1 cellular context compared by ENCODE assay signal in the genomic region with DNA sequence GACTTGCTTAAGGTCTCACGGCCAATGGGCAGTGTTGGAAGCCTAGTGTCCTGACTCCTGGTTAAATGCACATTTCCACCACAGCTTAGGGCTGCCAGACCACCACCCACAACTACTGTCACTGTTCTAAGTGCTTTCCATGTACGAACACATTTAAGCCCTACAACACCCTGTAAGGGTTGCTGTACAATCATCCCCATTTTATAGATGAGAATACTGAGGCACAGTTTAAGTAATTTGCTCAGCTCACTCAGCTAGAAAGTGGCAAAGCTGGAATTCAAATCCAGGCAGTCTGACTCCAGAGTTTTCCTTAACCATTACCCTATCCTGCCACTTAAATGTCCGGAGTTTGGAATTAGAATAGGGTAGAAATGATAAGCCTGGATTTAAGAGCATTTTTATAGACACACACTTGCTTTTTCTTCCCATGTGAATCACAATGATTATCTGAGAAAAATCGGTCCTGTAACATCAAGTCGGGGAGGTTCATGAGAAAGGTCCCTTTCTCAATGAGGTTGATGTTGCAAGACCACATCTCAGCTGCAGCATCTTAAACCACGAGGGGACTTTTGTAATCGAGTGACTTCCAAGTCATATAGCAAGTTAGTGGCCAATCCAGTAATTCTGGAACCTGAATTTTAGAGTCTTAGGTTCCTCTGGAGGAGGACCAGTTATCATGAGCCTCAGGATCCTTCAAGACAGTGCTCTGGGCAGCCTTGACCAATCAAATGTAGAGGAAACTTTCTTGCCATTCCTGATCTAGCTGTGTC.
TF ChIP-seq lines count a peak whose summit lies in the region.

No MANE protein-coding gene starts in this region.

TF ChIP-seq in GM12878, 131 proteins besides CTCF, POLR2A, EP300 and RAD21 (continued from another document and continues in another):
- TF ChIP-seq, protein P1, sequence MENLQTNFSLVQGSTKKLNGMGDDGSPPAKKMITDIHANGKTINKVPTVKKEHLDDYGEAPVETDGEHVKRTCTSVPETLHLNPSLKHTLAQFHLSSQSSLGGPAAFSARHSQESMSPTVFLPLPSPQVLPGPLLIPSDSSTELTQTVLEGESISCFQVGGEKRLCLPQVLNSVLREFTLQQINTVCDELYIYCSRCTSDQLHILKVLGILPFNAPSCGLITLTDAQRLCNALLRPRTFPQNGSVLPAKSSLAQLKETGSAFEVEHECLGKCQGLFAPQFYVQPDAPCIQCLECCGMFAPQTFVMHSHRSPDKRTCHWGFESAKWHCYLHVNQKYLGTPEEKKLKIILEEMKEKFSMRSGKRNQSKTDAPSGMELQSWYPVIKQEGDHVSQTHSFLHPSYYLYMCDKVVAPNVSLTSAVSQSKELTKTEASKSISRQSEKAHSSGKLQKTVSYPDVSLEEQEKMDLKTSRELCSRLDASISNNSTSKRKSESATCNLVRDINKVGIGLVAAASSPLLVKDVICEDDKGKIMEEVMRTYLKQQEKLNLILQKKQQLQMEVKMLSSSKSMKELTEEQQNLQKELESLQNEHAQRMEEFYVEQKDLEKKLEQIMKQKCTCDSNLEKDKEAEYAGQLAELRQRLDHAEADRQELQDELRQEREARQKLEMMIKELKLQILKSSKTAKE (IDR thresholded peaks at IDR 0.05; ENCODE audit: low read depth, poor library complexity, severe bottlenecking) = no peak
- TF ChIP-seq ETV6 (conservative IDR thresholded peaks at IDR 0.05 in 1 of 2, IDR thresholded peaks at IDR 0.05 in 1 of 2; ENCODE audit: borderline replicate concordance in 1 of 2, low read depth in 1 of 2) (no peak), FOXM1 (IDR thresholded peaks at IDR 0.05; ENCODE audit: low read depth, low read length) (0 out of 2 replicates have a peak, but pooled peaks have one; percentile 27), TARDBP (IDR thresholded peaks at IDR 0.05; ENCODE audit: borderline replicate concordance) (no peak), NRF1 (conservative IDR thresholded peaks at IDR 0.05; ENCODE audit: low read depth, low read length) (no peak), POLR2AphosphoS2 (IDR thresholded peaks at IDR 0.05; ENCODE audit: low read depth, low read length) (no peak), EGR1 (IDR thresholded peaks at IDR 0.05; ENCODE audit: borderline replicate concordance in 1 of 2, low read depth in 2 of 2, low read length in 2 of 2) (no peak), NFIC (IDR thresholded peaks at IDR 0.05; ENCODE audit: low read depth, low read length) (peak; percentile 59; the same call in 1 of the 2 replicates), BACH1 (IDR thresholded peaks at IDR 0.05; ENCODE audit: borderline replicate concordance) (no peak), SMARCA5 (IDR thresholded peaks at IDR 0.05) (no peak), HDAC2 (IDR thresholded peaks at IDR 0.05) (no peak), RELA (IDR thresholded peaks at IDR 0.05; ENCODE audit: borderline replicate concordance, partially characterized antibody) (no peak), PAX5 (IDR thresholded peaks at IDR 0.05; ENCODE audit: borderline replicate concordance, low read depth, low read length) (no peak), NFYA (IDR thresholded peaks at IDR 0.05; ENCODE audit: borderline replicate concordance, low read depth, low read length) (no peak), WRNIP1 (IDR thresholded peaks at IDR 0.05; ENCODE audit: borderline replicate concordance, low read depth, low read length) (no peak), RFX5 (IDR thresholded peaks at IDR 0.05; ENCODE audit: low read depth, low read length) (no peak), FOS (IDR thresholded peaks at IDR 0.05; ENCODE audit: borderline replicate concordance, extremely low read depth, insufficient read length) (no peak), SREBF2 (IDR thresholded peaks at IDR 0.05; ENCODE audit: low read length) (no peak), MTA2 (IDR thresholded peaks at IDR 0.05; ENCODE audit: low read depth) (no peak), KAT2A (conservative IDR thresholded peaks at IDR 0.05; ENCODE audit: control insufficient read depth, low read depth, low read length) (no peak)
- TF ChIP-seq, protein P2, sequence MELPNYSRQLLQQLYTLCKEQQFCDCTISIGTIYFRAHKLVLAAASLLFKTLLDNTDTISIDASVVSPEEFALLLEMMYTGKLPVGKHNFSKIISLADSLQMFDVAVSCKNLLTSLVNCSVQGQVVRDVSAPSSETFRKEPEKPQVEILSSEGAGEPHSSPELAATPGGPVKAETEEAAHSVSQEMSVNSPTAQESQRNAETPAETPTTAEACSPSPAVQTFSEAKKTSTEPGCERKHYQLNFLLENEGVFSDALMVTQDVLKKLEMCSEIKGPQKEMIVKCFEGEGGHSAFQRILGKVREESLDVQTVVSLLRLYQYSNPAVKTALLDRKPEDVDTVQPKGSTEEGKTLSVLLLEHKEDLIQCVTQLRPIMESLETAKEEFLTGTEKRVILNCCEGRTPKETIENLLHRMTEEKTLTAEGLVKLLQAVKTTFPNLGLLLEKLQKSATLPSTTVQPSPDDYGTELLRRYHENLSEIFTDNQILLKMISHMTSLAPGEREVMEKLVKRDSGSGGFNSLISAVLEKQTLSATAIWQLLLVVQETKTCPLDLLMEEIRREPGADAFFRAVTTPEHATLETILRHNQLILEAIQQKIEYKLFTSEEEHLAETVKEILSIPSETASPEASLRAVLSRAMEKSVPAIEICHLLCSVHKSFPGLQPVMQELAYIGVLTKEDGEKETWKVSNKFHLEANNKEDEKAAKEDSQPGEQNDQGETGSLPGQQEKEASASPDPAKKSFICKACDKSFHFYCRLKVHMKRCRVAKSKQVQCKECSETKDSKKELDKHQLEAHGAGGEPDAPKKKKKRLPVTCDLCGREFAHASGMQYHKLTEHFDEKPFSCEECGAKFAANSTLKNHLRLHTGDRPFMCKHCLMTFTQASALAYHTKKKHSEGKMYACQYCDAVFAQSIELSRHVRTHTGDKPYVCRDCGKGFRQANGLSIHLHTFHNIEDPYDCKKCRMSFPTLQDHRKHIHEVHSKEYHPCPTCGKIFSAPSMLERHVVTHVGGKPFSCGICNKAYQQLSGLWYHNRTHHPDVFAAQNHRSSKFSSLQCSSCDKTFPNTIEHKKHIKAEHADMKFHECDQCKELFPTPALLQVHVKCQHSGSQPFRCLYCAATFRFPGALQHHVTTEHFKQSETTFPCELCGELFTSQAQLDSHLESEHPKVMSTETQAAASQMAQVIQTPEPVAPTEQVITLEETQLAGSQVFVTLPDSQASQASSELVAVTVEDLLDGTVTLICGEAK (IDR thresholded peaks at IDR 0.05; ENCODE audit: borderline replicate concordance) = no peak
- TF ChIP-seq, protein P3, sequence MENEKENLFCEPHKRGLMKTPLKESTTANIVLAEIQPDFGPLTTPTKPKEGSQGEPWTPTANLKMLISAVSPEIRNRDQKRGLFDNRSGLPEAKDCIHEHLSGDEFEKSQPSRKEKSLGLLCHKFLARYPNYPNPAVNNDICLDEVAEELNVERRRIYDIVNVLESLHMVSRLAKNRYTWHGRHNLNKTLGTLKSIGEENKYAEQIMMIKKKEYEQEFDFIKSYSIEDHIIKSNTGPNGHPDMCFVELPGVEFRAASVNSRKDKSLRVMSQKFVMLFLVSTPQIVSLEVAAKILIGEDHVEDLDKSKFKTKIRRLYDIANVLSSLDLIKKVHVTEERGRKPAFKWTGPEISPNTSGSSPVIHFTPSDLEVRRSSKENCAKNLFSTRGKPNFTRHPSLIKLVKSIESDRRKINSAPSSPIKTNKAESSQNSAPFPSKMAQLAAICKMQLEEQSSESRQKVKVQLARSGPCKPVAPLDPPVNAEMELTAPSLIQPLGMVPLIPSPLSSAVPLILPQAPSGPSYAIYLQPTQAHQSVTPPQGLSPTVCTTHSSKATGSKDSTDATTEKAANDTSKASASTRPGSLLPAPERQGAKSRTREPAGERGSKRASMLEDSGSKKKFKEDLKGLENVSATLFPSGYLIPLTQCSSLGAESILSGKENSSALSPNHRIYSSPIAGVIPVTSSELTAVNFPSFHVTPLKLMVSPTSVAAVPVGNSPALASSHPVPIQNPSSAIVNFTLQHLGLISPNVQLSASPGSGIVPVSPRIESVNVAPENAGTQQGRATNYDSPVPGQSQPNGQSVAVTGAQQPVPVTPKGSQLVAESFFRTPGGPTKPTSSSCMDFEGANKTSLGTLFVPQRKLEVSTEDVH (IDR thresholded peaks at IDR 0.05; ENCODE audit: low read depth, partially characterized antibody) = no peak
- TF ChIP-seq, protein P4, sequence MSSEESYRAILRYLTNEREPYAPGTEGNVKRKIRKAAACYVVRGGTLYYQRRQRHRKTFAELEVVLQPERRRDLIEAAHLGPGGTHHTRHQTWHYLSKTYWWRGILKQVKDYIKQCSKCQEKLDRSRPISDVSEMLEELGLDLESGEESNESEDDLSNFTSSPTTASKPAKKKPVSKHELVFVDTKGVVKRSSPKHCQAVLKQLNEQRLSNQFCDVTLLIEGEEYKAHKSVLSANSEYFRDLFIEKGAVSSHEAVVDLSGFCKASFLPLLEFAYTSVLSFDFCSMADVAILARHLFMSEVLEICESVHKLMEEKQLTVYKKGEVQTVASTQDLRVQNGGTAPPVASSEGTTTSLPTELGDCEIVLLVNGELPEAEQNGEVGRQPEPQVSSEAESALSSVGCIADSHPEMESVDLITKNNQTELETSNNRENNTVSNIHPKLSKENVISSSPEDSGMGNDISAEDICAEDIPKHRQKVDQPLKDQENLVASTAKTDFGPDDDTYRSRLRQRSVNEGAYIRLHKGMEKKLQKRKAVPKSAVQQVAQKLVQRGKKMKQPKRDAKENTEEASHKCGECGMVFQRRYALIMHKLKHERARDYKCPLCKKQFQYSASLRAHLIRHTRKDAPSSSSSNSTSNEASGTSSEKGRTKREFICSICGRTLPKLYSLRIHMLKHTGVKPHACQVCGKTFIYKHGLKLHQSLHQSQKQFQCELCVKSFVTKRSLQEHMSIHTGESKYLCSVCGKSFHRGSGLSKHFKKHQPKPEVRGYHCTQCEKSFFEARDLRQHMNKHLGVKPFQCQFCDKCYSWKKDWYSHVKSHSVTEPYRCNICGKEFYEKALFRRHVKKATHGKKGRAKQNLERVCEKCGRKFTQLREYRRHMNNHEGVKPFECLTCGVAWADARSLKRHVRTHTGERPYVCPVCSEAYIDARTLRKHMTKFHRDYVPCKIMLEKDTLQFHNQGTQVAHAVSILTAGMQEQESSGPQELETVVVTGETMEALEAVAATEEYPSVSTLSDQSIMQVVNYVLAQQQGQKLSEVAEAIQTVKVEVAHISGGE (CRISPR knock-in tag; IDR thresholded peaks at IDR 0.05) = no peak
- TF ChIP-seq, protein P5, sequence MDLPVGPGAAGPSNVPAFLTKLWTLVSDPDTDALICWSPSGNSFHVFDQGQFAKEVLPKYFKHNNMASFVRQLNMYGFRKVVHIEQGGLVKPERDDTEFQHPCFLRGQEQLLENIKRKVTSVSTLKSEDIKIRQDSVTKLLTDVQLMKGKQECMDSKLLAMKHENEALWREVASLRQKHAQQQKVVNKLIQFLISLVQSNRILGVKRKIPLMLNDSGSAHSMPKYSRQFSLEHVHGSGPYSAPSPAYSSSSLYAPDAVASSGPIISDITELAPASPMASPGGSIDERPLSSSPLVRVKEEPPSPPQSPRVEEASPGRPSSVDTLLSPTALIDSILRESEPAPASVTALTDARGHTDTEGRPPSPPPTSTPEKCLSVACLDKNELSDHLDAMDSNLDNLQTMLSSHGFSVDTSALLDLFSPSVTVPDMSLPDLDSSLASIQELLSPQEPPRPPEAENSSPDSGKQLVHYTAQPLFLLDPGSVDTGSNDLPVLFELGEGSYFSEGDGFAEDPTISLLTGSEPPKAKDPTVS (IDR thresholded peaks at IDR 0.05; ENCODE audit: low read depth, low read length) = no peak
- TF ChIP-seq, protein P6, sequence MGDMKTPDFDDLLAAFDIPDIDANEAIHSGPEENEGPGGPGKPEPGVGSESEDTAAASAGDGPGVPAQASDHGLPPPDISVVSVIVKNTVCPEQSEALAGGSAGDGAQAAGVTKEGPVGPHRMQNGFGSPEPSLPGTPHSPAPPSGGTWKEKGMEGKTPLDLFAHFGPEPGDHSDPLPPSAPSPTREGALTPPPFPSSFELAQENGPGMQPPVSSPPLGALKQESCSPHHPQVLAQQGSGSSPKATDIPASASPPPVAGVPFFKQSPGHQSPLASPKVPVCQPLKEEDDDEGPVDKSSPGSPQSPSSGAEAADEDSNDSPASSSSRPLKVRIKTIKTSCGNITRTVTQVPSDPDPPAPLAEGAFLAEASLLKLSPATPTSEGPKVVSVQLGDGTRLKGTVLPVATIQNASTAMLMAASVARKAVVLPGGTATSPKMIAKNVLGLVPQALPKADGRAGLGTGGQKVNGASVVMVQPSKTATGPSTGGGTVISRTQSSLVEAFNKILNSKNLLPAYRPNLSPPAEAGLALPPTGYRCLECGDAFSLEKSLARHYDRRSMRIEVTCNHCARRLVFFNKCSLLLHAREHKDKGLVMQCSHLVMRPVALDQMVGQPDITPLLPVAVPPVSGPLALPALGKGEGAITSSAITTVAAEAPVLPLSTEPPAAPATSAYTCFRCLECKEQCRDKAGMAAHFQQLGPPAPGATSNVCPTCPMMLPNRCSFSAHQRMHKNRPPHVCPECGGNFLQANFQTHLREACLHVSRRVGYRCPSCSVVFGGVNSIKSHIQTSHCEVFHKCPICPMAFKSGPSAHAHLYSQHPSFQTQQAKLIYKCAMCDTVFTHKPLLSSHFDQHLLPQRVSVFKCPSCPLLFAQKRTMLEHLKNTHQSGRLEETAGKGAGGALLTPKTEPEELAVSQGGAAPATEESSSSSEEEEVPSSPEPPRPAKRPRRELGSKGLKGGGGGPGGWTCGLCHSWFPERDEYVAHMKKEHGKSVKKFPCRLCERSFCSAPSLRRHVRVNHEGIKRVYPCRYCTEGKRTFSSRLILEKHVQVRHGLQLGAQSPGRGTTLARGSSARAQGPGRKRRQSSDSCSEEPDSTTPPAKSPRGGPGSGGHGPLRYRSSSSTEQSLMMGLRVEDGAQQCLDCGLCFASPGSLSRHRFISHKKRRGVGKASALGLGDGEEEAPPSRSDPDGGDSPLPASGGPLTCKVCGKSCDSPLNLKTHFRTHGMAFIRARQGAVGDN (IDR thresholded peaks at IDR 0.05) = no peak
- TF ChIP-seq, protein P7, sequence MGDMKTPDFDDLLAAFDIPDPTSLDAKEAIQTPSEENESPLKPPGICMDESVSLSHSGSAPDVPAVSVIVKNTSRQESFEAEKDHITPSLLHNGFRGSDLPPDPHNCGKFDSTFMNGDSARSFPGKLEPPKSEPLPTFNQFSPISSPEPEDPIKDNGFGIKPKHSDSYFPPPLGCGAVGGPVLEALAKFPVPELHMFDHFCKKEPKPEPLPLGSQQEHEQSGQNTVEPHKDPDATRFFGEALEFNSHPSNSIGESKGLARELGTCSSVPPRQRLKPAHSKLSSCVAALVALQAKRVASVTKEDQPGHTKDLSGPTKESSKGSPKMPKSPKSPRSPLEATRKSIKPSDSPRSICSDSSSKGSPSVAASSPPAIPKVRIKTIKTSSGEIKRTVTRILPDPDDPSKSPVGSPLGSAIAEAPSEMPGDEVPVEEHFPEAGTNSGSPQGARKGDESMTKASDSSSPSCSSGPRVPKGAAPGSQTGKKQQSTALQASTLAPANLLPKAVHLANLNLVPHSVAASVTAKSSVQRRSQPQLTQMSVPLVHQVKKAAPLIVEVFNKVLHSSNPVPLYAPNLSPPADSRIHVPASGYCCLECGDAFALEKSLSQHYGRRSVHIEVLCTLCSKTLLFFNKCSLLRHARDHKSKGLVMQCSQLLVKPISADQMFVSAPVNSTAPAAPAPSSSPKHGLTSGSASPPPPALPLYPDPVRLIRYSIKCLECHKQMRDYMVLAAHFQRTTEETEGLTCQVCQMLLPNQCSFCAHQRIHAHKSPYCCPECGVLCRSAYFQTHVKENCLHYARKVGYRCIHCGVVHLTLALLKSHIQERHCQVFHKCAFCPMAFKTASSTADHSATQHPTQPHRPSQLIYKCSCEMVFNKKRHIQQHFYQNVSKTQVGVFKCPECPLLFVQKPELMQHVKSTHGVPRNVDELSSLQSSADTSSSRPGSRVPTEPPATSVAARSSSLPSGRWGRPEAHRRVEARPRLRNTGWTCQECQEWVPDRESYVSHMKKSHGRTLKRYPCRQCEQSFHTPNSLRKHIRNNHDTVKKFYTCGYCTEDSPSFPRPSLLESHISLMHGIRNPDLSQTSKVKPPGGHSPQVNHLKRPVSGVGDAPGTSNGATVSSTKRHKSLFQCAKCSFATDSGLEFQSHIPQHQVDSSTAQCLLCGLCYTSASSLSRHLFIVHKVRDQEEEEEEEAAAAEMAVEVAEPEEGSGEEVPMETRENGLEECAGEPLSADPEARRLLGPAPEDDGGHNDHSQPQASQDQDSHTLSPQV (IDR thresholded peaks at IDR 0.05) = no peak
